8 cellular contexts compared by ENCODE assay signal in the genomic region with DNA sequence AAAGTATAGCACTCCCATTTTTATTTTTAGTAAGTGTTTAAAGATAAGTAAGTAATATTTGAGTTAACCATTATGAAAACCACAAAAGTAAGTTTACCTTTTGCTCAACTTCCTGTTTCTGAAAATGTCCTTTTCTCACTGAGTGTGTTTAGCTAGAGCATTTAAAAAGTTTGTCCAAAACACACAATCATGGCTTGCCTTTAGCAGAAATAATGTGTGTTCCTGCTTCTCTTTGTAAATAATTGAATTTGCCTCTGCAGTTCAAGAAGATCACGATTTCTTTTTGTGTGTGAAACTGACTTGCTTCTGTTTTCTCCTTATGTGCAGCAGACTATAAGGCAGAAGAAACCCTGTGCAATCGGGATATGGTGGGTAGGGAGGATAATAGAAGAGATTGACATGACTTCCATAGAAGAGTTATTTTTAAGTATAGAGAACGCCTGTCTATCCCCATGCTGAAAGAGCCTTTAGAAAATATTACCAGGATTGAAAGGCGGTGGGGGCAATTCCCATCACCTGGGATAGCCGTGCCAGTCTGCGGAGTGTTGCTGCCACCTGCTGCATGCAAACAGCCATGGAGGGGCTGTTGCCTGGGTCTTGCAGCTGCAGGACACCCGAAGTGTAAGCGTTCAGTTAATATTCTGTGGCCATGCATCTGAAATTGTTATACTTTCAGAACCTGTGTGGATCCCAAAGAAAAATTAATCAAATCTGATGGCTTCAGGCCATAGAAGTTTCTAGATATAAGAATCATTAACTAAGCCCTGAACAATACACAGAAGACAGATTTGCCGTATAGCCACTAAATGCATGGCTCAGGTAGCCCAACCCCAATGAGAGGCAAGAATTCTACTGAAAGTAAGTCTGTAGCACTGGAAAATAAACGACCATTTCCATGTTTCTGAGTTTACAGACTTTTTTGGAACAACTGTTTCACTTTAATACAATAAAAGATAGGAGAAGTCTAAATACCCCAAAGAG. TPM values are rescaled to one million over a fixed set of nuclear protein-coding genes. Genes with fewer than 3 reads are reported as not detected.
DNase-seq lines count a peak whose midpoint lies in the region; ATAC-seq and TF ChIP-seq lines count a peak whose summit lies in the region.

No MANE protein-coding gene starts in this region.

- TF ChIP-seq CTCF in AG09319 (IDR thresholded peaks at IDR 0.05; ENCODE audit: low read depth, low read length): peak; percentile 81
- TF ChIP-seq CTCF in endothelial cell (IDR thresholded peaks at IDR 0.05; ENCODE audit: unreplicated experiment): peak; percentile 26
- no peak for TF ChIP-seq CTCF in neutrophil (IDR thresholded peaks at IDR 0.05)
- TF ChIP-seq CTCF in tibial nerve (IDR thresholded peaks at IDR 0.05): peak; percentile 8 to 29 (median 16)

- POLR2A ChIA-PET in activated CD4-positive, alpha-beta memory T cell treated with anti-CD3 and anti-CD28 coated beads, Interleukin-2, amount 10 ng/mL, durations not matched to agents 7 days and 5 days (lab: Charles Lee): interaction anchor here (1.1 to 4.0 kb wide), 6 partner anchors 8 to 725 kb away, joined by 3 to 15 read pairs (median 5); no protein-coding TSS in a partner anchor

- peak overlapping the region in 1 of 2 experiments; percentile 12 for H3K4me3 ChIP-seq in neutrophil (ENCODE audit: low read depth in 1 of 2, low read length in 1 of 2)
- no peak overlapping the region for H3K4me3 ChIP-seq in tibial nerve

- DNase-seq in AG09319 (ENCODE audit: extremely low read depth, low read depth): peak; percentile 14
- DNase-seq in NCI-H2227 treated with DMSO at 0.1 percent for 48 hours (lab: John Stamatoyannopoulos, UW): peak; percentile 31
- DNase-seq in activated CD4-positive, alpha-beta memory T cell treated with anti-CD3 and anti-CD28 coated beads, Interleukin-2, amount 10 ng/mL, durations not matched to agents 7 days and 5 days: peak; percentile 74
- DNase-seq in endothelial cell (ENCODE audit: low spot score): peak; percentile 69
- DNase-seq in tibial nerve (ENCODE audit: low spot score in 2 of 2): no peak

- H3K27ac Mint-ChIP-seq in activated CD4-positive, alpha-beta memory T cell treated with anti-CD3 and anti-CD28 coated beads, Interleukin-2, amount 10 ng/mL, durations not matched to agents 7 days and 5 days: peak overlapping the region; percentile 82
- H3K27ac Mint-ChIP-seq in endothelial cell (ENCODE audit: unreplicated experiment): no peak overlapping the region

- H3K9me3 ChIP-seq in neutrophil (no peaks in the 10 kb centered on the region), tibial nerve (no peaks in the 10 kb centered on the region)

- TF ChIP-seq EP300 in tibial nerve (IDR thresholded peaks at IDR 0.05): no peak

- peak; percentile 33 for ATAC-seq in GM18508 (IDR thresholded peaks at IDR 0.05; ENCODE audit: insufficient read depth, unreplicated experiment)
- peak; percentile 68 for ATAC-seq in HG02943 (IDR thresholded peaks at IDR 0.05; ENCODE audit: low read depth, unreplicated experiment)

- H3K4me1 ChIP-seq in neutrophil (ENCODE audit: control insufficient read depth in 1 of 2, insufficient read depth in 1 of 2, low read depth in 1 of 2, low read length in 1 of 2) (peaks cover 14 to 33% of the 10 kb centered on the region in 2 experiments), tibial nerve (peaks cover 0 to 4% (median 2%) of the 10 kb centered on the region in 4 donors)

- peak overlapping the region; percentile 5 for H3K27ac ChIP-seq in neutrophil
- no peak overlapping the region for H3K27ac ChIP-seq in tibial nerve

- no peaks in the 10 kb centered on the region for H3K27me3 ChIP-seq in neutrophil
- no peaks in the 10 kb centered on the region for H3K27me3 ChIP-seq in tibial nerve

- 23 to 30% methylated on average over 10 of the region's 10 CpGs for WGBS in tibial nerve, 2 donors

- peak overlapping the region; percentile 70 for H3K4me3 Mint-ChIP-seq in activated CD4-positive, alpha-beta memory T cell treated with anti-CD3 and anti-CD28 coated beads, Interleukin-2, amount 10 ng/mL, durations not matched to agents 7 days and 5 days
- H3K4me3 Mint-ChIP-seq in endothelial cell (ENCODE audit: unreplicated experiment): no peak overlapping the region

- peaks cover 27% of the 10 kb centered on the region for H3K36me3 Mint-ChIP-seq in activated CD4-positive, alpha-beta memory T cell treated with anti-CD3 and anti-CD28 coated beads, Interleukin-2, amount 10 ng/mL, durations not matched to agents 7 days and 5 days (ENCODE audit: low read depth)
- H3K36me3 Mint-ChIP-seq in endothelial cell (ENCODE audit: low read depth, unreplicated experiment): no peaks in the 10 kb centered on the region

- H3K36me3 ChIP-seq in neutrophil (no peaks in the 10 kb centered on the region), tibial nerve (no peaks in the 10 kb centered on the region)

- H3K4me1 Mint-ChIP-seq in activated CD4-positive, alpha-beta memory T cell treated with anti-CD3 and anti-CD28 coated beads, Interleukin-2, amount 10 ng/mL, durations not matched to agents 7 days and 5 days: peaks cover 53% of the 10 kb centered on the region
- no peaks in the 10 kb centered on the region for H3K4me1 Mint-ChIP-seq in endothelial cell (ENCODE audit: unreplicated experiment)

- H3K27me3 Mint-ChIP-seq in activated CD4-positive, alpha-beta memory T cell treated with anti-CD3 and anti-CD28 coated beads, Interleukin-2, amount 10 ng/mL, durations not matched to agents 7 days and 5 days: no peaks in the 10 kb centered on the region
- H3K27me3 Mint-ChIP-seq in endothelial cell (ENCODE audit: unreplicated experiment): no peaks in the 10 kb centered on the region

- TF ChIP-seq POLR2A in tibial nerve (IDR thresholded peaks at IDR 0.05): no peak

- CTCF ChIA-PET in activated CD4-positive, alpha-beta memory T cell treated with anti-CD3 and anti-CD28 coated beads, Interleukin-2, amount 10 ng/mL, durations not matched to agents 7 days and 5 days (lab: Charles Lee): interaction anchor here (0.7 to 2.0 kb wide), 12 partner anchors 8 to 1809 kb away, joined by 3 to 8 read pairs (median 3); no protein-coding TSS in a partner anchor

- H3K9me3 Mint-ChIP-seq in activated CD4-positive, alpha-beta memory T cell treated with anti-CD3 and anti-CD28 coated beads, Interleukin-2, amount 10 ng/mL, durations not matched to agents 7 days and 5 days: no peaks in the 10 kb centered on the region
- H3K9me3 Mint-ChIP-seq in endothelial cell (ENCODE audit: unreplicated experiment): no peaks in the 10 kb centered on the region

RNA-seq across cellular contexts. Expression of a gene that starts 2.4 kb away (rescaled TPM):
- total RNA-seq in activated CD4-positive, alpha-beta memory T cell treated with anti-CD3 and anti-CD28 coated beads, Interleukin-2, amount 10 ng/mL, durations not matched to agents 7 days and 5 days: 100 to 1,000 TPM; 323 to 338 TPM
- not detected for total RNA-seq in endothelial cell (ENCODE audit: unreplicated experiment)
- 1 to 10 TPM in 1 of 4 donors, under 1 TPM in 3; under 0.01 to 3.3 (median 0.64) TPM for total RNA-seq in tibial nerve

RNA-seq across cellular contexts. Expression of a gene that starts 55.5 kb away (rescaled TPM):
- total RNA-seq in activated CD4-positive, alpha-beta memory T cell treated with anti-CD3 and anti-CD28 coated beads, Interleukin-2, amount 10 ng/mL, durations not matched to agents 7 days and 5 days: 10 to 100 TPM; 36.6 to 38.7 TPM
- total RNA-seq in endothelial cell (ENCODE audit: unreplicated experiment): not detected
- total RNA-seq in tibial nerve: not detected

Comparison
In these comparisons a context has a peak if more than half of its experiments do, and no peak if none do; other contexts are left out.
1. DNase-seq: peak in AG09319 (single experiment), NCI-H2227 treated with DMSO at 0.1 percent for 48 hours (single experiment), activated CD4-positive, alpha-beta memory T cell treated with anti-CD3 and anti-CD28 coated beads, Interleukin-2, amount 10 ng/mL, durations not matched to agents 7 days and 5 days (single experiment) and endothelial cell (single experiment); none in tibial nerve (0 of 2).
2. RNA of a gene that starts 2.4 kb away (total RNA-seq): 323 to 338 TPM in activated CD4-positive, alpha-beta memory T cell treated with anti-CD3 and anti-CD28 coated beads, Interleukin-2, amount 10 ng/mL, durations not matched to agents 7 days and 5 days; under 0.01 to 3.3 TPM in tibial nerve and not detected in endothelial cell (single experiment); every median in the first group is over 10 times any median in the second.
3. RNA of a gene that starts 55.5 kb away (total RNA-seq): 36.6 to 38.7 TPM in activated CD4-positive, alpha-beta memory T cell treated with anti-CD3 and anti-CD28 coated beads, Interleukin-2, amount 10 ng/mL, durations not matched to agents 7 days and 5 days; not detected in endothelial cell (single experiment) and not detected in tibial nerve; every median in the first group is over 10 times any median in the second.